In the genomic region with DNA sequence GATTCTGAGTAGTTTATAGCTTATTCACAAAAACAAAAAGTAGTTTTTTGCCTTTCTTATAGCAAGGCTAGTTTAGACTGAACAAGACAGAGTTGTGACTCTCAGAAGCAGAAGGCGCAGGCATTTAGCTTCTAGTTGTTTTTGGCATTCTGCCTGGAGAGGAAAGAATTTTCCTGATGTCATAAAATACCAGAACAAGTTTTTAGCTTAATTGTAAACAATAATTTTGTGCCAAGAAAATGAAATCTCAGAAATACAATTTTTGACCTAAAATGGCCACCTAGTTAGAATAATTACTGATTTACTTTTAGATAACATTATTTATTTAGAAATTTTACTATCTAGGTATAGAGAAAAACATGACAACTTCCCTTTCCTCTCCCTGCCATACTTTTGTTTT, we compare ENCODE assay signal across 8 cellular contexts. TPM values are rescaled to one million over a fixed set of nuclear protein-coding genes. Genes with fewer than 3 reads are reported as not detected.
DNase-seq lines count a peak whose midpoint lies in the region; ATAC-seq and TF ChIP-seq lines count a peak whose summit lies in the region.

No MANE protein-coding gene starts in this region.

- peaks cover 61% of the 10 kb centered on the region for H3K4me1 Mint-ChIP-seq in activated naive CD8-positive, alpha-beta T cell (ENCODE audit: low read depth)
- peaks cover 19% of the 10 kb centered on the region for H3K4me1 Mint-ChIP-seq in glutamatergic neuron (ENCODE audit: low read depth, unreplicated experiment)

- no peak overlapping the region for H4K8ac ChIP-seq in neuronal stem cell (ENCODE audit: low read depth, low read length)

- H3K18ac ChIP-seq in neuronal stem cell (ENCODE audit: low read length), result no peak overlapping the region

- H3K27me3 ChIP-seq in MG63, result no peaks in the 10 kb centered on the region
- no peaks in the 10 kb centered on the region for H3K27me3 ChIP-seq in neuronal stem cell (ENCODE audit: control insufficient read depth in 3 of 3, insufficient read depth in 3 of 3, low read depth in 1 of 3, low read length in 3 of 3)

- no peak overlapping the region for H2BK12ac ChIP-seq in neuronal stem cell (ENCODE audit: low read length)

- no peak overlapping the region for H2BK15ac ChIP-seq in neuronal stem cell (ENCODE audit: low read length)

- H3K4me3 ChIP-seq in MG63 (peak overlapping the region; percentile 76), neuronal stem cell (ENCODE audit: low read length in 2 of 2) (peak overlapping the region in 1 of 2 donors; percentile 50)

- H3K27ac Mint-ChIP-seq in activated naive CD8-positive, alpha-beta T cell, result peak overlapping the region; percentile 100
- no peak overlapping the region for H3K27ac Mint-ChIP-seq in glutamatergic neuron (ENCODE audit: unreplicated experiment)

- H3K23ac ChIP-seq in neuronal stem cell (ENCODE audit: low read depth, low read length, poor library complexity), result no peak overlapping the region

- H3K9me3 Mint-ChIP-seq in activated naive CD8-positive, alpha-beta T cell (ENCODE audit: low read depth), result no peaks in the 10 kb centered on the region
- peaks cover 7% of the 10 kb centered on the region for H3K9me3 Mint-ChIP-seq in glutamatergic neuron (ENCODE audit: unreplicated experiment)

- H2AFZ ChIP-seq in neuronal stem cell (ENCODE audit: low read length), result no peak overlapping the region

- ATAC-seq in GM18858 (IDR thresholded peaks at IDR 0.05; ENCODE audit: unreplicated experiment), result no peak

- H4K91ac ChIP-seq in neuronal stem cell (ENCODE audit: low read depth, low read length, poor library complexity), result no peak overlapping the region

- peaks cover 12% of the 10 kb centered on the region; the same call in 1 of the 2 replicates for H3K36me3 ChIP-seq in MG63
- H3K36me3 ChIP-seq in neuronal stem cell (replicated peaks in 1 of 2; ENCODE audit: control insufficient read depth in 2 of 2, insufficient read depth in 2 of 2, low read length in 2 of 2), result no peaks in the 10 kb centered on the region

- TF ChIP-seq CTCF in glutamatergic neuron (IDR thresholded peaks at IDR 0.05; ENCODE audit: partially characterized antibody, unreplicated experiment), result no peak

- no peak overlapping the region for H2AK5ac ChIP-seq in neuronal stem cell (ENCODE audit: low read depth, low read length)

- H3K4me2 ChIP-seq in neuronal stem cell (ENCODE audit: insufficient read depth, low read length, poor library complexity, severe bottlenecking), result no peak overlapping the region

- H3K36me3 Mint-ChIP-seq in activated naive CD8-positive, alpha-beta T cell, result no peaks in the 10 kb centered on the region
- no peaks in the 10 kb centered on the region for H3K36me3 Mint-ChIP-seq in glutamatergic neuron (ENCODE audit: unreplicated experiment)

- DNase-seq in EH (ENCODE audit: low read depth) (peak; percentile 94), MG63 (peak; percentile 29), glutamatergic neuron (no peak), pulmonary artery endothelial cell (ENCODE audit: low read depth, low spot score) (peak; percentile 76), middle frontal gyrus (ENCODE audit: extremely low spot score, low spot score) (no peak), neuronal stem cell (ENCODE audit: low spot score) (no peak)

- H3K9me3 ChIP-seq in MG63, result no peaks in the 10 kb centered on the region
- no peaks in the 10 kb centered on the region for H3K9me3 ChIP-seq in neuronal stem cell (replicated peaks in 1 of 2; ENCODE audit: control insufficient read depth in 2 of 2, insufficient read depth in 1 of 2, low read depth in 1 of 2, low read length in 2 of 2)

- no peak overlapping the region for H2BK120ac ChIP-seq in neuronal stem cell (ENCODE audit: low read depth, low read length)

- no CpG with 5 or more reads among the region's 1 CpG for WGBS in neuronal stem cell (ENCODE audit: extremely low coverage in 2 of 2, insufficient read length in 2 of 2, insufficient replicate concordance in 1 of 2), 2 donors

- H3K27ac ChIP-seq in neuronal stem cell (replicated peaks; ENCODE audit: low read length), result no peak overlapping the region

- H3K27me3 Mint-ChIP-seq in activated naive CD8-positive, alpha-beta T cell, result no peaks in the 10 kb centered on the region
- peaks cover 2% of the 10 kb centered on the region for H3K27me3 Mint-ChIP-seq in glutamatergic neuron (ENCODE audit: unreplicated experiment)

- peaks cover 0 to 17% of the 10 kb centered on the region in 2 donors for H3K4me1 ChIP-seq in neuronal stem cell (ENCODE audit: control insufficient read depth in 2 of 2, insufficient read depth in 1 of 2, low read depth in 1 of 2, low read length in 2 of 2)

- no peak overlapping the region for H3K9ac ChIP-seq in neuronal stem cell (ENCODE audit: low read depth, low read length, poor library complexity)

- H3K79me1 ChIP-seq in neuronal stem cell (ENCODE audit: low read depth, low read length), result no peaks in the 10 kb centered on the region

- H3K14ac ChIP-seq in neuronal stem cell (ENCODE audit: low read length), result no peak overlapping the region

- peak overlapping the region; percentile 94 for H3K4me3 Mint-ChIP-seq in activated naive CD8-positive, alpha-beta T cell
- peak overlapping the region; percentile 86 for H3K4me3 Mint-ChIP-seq in glutamatergic neuron (ENCODE audit: unreplicated experiment)

- no peak overlapping the region for H3K4ac ChIP-seq in neuronal stem cell (ENCODE audit: low read length)

- no peak overlapping the region for H2BK5ac ChIP-seq in neuronal stem cell (ENCODE audit: low read length)

RNA-seq across cellular contexts. Expression of a gene that starts 1.0 kb away (rescaled TPM):
- total RNA-seq in MG63 (2014; rRNA removed; shearing (Covaris generic); ENCODE audit: low replicate concordance), result 20.9 and 34.9 TPM in 2 replicates
- total RNA-seq in glutamatergic neuron (ENCODE audit: unreplicated experiment) (20.1 TPM), pulmonary artery endothelial cell (162 and 339 TPM in 2 replicates)
- 40.1 TPM for polyA plus RNA-seq in neuronal stem cell (2013, experiment 1 of 2)
- 40.2 TPM for polyA plus RNA-seq in neuronal stem cell (2013, experiment 2 of 2)

RNA-seq across cellular contexts. Expression of a gene that starts 26.9 kb away (rescaled TPM):
- total RNA-seq in MG63 (2014; rRNA removed; shearing (Covaris generic); ENCODE audit: low replicate concordance), result 183 and 225 TPM in 2 replicates
- total RNA-seq in glutamatergic neuron (ENCODE audit: unreplicated experiment) (243 TPM), pulmonary artery endothelial cell (155 and 193 TPM in 2 replicates)
- polyA plus RNA-seq in neuronal stem cell (2013, experiment 1 of 2), result 322 TPM
- polyA plus RNA-seq in neuronal stem cell (2013, experiment 2 of 2), result 298 TPM

RNA-seq across cellular contexts. Expression of a gene that starts 40.0 kb away (rescaled TPM):
- 0.10 TPM in 1 of 2 replicates, not detected in the other for total RNA-seq in MG63 (2014; rRNA removed; shearing (Covaris generic); ENCODE audit: low replicate concordance)
- total RNA-seq in glutamatergic neuron (ENCODE audit: unreplicated experiment), result not detected
- total RNA-seq in pulmonary artery endothelial cell, result 14.6 and 26.1 TPM in 2 replicates
- polyA plus RNA-seq in neuronal stem cell (2013, experiment 1 of 2), result not detected
- polyA plus RNA-seq in neuronal stem cell (2013, experiment 2 of 2), result not detected

Comparison
In these comparisons a context has a peak if more than half of its experiments do, and no peak if none do; other contexts are left out.
1. DNase-seq: peak in EH (single experiment), MG63 (single experiment) and pulmonary artery endothelial cell (single experiment); none in glutamatergic neuron (single experiment), middle frontal gyrus (single experiment) and neuronal stem cell (single experiment).
2. RNA of a gene that starts 40.0 kb away (total RNA-seq): 14.6 to 26.1 TPM in pulmonary artery endothelial cell; 0.10 TPM in MG63 and not detected in glutamatergic neuron (single experiment); every median in the first group is over 10 times any median in the second.